16 cellular contexts compared by ENCODE assay signal in the genomic region with DNA sequence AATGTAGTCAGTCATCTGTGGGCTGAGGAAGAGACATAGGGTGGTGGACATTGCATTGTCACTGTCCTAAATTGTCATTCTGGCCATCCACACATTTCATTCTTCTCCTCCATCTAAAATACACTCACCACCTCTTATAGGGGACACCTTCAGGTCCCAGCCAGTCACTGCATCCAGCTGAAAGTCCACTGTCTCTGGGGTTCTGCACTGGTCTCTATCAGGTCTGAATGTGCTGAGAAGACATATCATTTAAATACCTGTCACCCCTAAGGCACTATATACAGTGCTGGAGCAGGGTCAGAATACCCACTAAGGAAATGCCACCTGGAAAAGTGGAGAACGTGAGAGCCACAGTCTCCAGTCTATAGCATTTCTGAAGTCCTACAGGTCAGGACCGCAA. TPM values are rescaled to one million over a fixed set of nuclear protein-coding genes. Genes with fewer than 3 reads are reported as not detected.
DNase-seq lines count a peak whose midpoint lies in the region; ATAC-seq and TF ChIP-seq lines count a peak whose summit lies in the region.
"Had no signal": no experiment of that assay in that cellular context is flagged by ENCODE, and none has a peak within 500 bp of the region (broad histone marks: within the 10 kb centered on the region; RNA-seq: fewer than 3 reads in every experiment).

No MANE protein-coding gene starts in this region.

- WGBS in endodermal cell (ENCODE audit: insufficient coverage in 1 of 2, insufficient read length in 1 of 2), 2 experiments: 91 to 92% methylated on average over 1 to 2 of the region's 2 CpGs

- no peaks in the 10 kb centered on the region for H3K9me3 Mint-ChIP-seq in activated CD8-positive, alpha-beta T cell treated with anti-CD3 and anti-CD28 coated beads, Interleukin-2, amount 10 ng/mL, durations not matched to agents 7 days and 5 days (ENCODE audit: insufficient read depth)
- no peaks in the 10 kb centered on the region for H3K9me3 Mint-ChIP-seq in activated CD8-positive, alpha-beta T cell treated with anti-CD3 and anti-CD28 coated beads for 36 hours
- peaks cover 3% of the 10 kb centered on the region for H3K9me3 Mint-ChIP-seq in endodermal cell
- H3K9me3 Mint-ChIP-seq in stimulated activated memory B cell treated with anti-CD40 and anti-IgM and Interleukin-4, amounts not matched to agents 10 μg/mL and 1 μg/mL and 100 μg/mL, for 72 hours: no peaks in the 10 kb centered on the region
- H3K9me3 Mint-ChIP-seq in activated CD4-positive, alpha-beta memory T cell treated with anti-CD3 and anti-CD28 coated beads, Interleukin-2, amount 10 ng/mL, durations not matched to agents 7 days and 5 days: no peaks in the 10 kb centered on the region

- no peak overlapping the region for H3K4me3 ChIP-seq in endodermal cell (ENCODE audit: low read length)

- H3K27ac ChIP-seq in VCaP: no peak overlapping the region
- no peak overlapping the region for H3K27ac ChIP-seq in endodermal cell (ENCODE audit: low read depth, low read length)

- intact Hi-C loops in activated CD8-positive, alpha-beta T cell treated with anti-CD3 and anti-CD28 coated beads for 36 hours (cut with micrococcal nuclease): no loop called here

- peak; percentile 17 for DNase-seq in activated CD8-positive, alpha-beta T cell treated with anti-CD3 and anti-CD28 coated beads, Interleukin-2, amount 10 ng/mL, durations not matched to agents 7 days and 5 days
- no peak for DNase-seq in activated CD8-positive, alpha-beta T cell treated with anti-CD3 and anti-CD28 coated beads for 36 hours
- DNase-seq in endodermal cell (no peak), A172 (ENCODE audit: low spot score) (no peak)
- no peak for DNase-seq in activated CD4-positive, alpha-beta memory T cell treated with anti-CD3 and anti-CD28 coated beads, Interleukin-2, amount 10 ng/mL, durations not matched to agents 7 days and 5 days
- no peak for DNase-seq in central memory CD4-positive, alpha-beta T cell
- DNase-seq: 8988T, GF-D8, MV-4-11, NCI-H1417 treated with DMSO at 0.1 percent for 48 hours, NCI-H2029, NCI-H510A, NCI-H82 had no signal

- H3K4me3 Mint-ChIP-seq in activated CD8-positive, alpha-beta T cell treated with anti-CD3 and anti-CD28 coated beads, Interleukin-2, amount 10 ng/mL, durations not matched to agents 7 days and 5 days: no peak overlapping the region
- no peak overlapping the region for H3K4me3 Mint-ChIP-seq in activated CD8-positive, alpha-beta T cell treated with anti-CD3 and anti-CD28 coated beads for 36 hours
- no peak overlapping the region for H3K4me3 Mint-ChIP-seq in endodermal cell
- no peak overlapping the region for H3K4me3 Mint-ChIP-seq in stimulated activated memory B cell treated with anti-CD40 and anti-IgM and Interleukin-4, amounts not matched to agents 10 μg/mL and 1 μg/mL and 100 μg/mL, for 72 hours
- H3K4me3 Mint-ChIP-seq in activated CD4-positive, alpha-beta memory T cell treated with anti-CD3 and anti-CD28 coated beads, Interleukin-2, amount 10 ng/mL, durations not matched to agents 7 days and 5 days: no peak overlapping the region

- no peaks in the 10 kb centered on the region for H3K4me1 Mint-ChIP-seq in activated CD8-positive, alpha-beta T cell treated with anti-CD3 and anti-CD28 coated beads, Interleukin-2, amount 10 ng/mL, durations not matched to agents 7 days and 5 days (ENCODE audit: low read depth)
- H3K4me1 Mint-ChIP-seq in activated CD8-positive, alpha-beta T cell treated with anti-CD3 and anti-CD28 coated beads for 36 hours (ENCODE audit: low read depth): no peaks in the 10 kb centered on the region
- H3K4me1 Mint-ChIP-seq in endodermal cell: no peaks in the 10 kb centered on the region
- H3K4me1 Mint-ChIP-seq in stimulated activated memory B cell treated with anti-CD40 and anti-IgM and Interleukin-4, amounts not matched to agents 10 μg/mL and 1 μg/mL and 100 μg/mL, for 72 hours: no peaks in the 10 kb centered on the region
- no peaks in the 10 kb centered on the region for H3K4me1 Mint-ChIP-seq in activated CD4-positive, alpha-beta memory T cell treated with anti-CD3 and anti-CD28 coated beads, Interleukin-2, amount 10 ng/mL, durations not matched to agents 7 days and 5 days

- peaks cover 16% of the 10 kb centered on the region for H3K27me3 Mint-ChIP-seq in activated CD8-positive, alpha-beta T cell treated with anti-CD3 and anti-CD28 coated beads, Interleukin-2, amount 10 ng/mL, durations not matched to agents 7 days and 5 days (ENCODE audit: low read depth)
- H3K27me3 Mint-ChIP-seq in activated CD8-positive, alpha-beta T cell treated with anti-CD3 and anti-CD28 coated beads for 36 hours: peaks cover 1% of the 10 kb centered on the region
- no peaks in the 10 kb centered on the region for H3K27me3 Mint-ChIP-seq in endodermal cell (ENCODE audit: insufficient read depth)
- peaks cover 36% of the 10 kb centered on the region for H3K27me3 Mint-ChIP-seq in stimulated activated memory B cell treated with anti-CD40 and anti-IgM and Interleukin-4, amounts not matched to agents 10 μg/mL and 1 μg/mL and 100 μg/mL, for 72 hours
- H3K27me3 Mint-ChIP-seq in activated CD4-positive, alpha-beta memory T cell treated with anti-CD3 and anti-CD28 coated beads, Interleukin-2, amount 10 ng/mL, durations not matched to agents 7 days and 5 days: peaks cover 10% of the 10 kb centered on the region

- H3K36me3 Mint-ChIP-seq in activated CD8-positive, alpha-beta T cell treated with anti-CD3 and anti-CD28 coated beads, Interleukin-2, amount 10 ng/mL, durations not matched to agents 7 days and 5 days (ENCODE audit: low read depth): no peaks in the 10 kb centered on the region
- H3K36me3 Mint-ChIP-seq in activated CD8-positive, alpha-beta T cell treated with anti-CD3 and anti-CD28 coated beads for 36 hours (ENCODE audit: low read depth): no peaks in the 10 kb centered on the region
- no peaks in the 10 kb centered on the region for H3K36me3 Mint-ChIP-seq in endodermal cell (ENCODE audit: low read depth)
- H3K36me3 Mint-ChIP-seq in stimulated activated memory B cell treated with anti-CD40 and anti-IgM and Interleukin-4, amounts not matched to agents 10 μg/mL and 1 μg/mL and 100 μg/mL, for 72 hours: no peaks in the 10 kb centered on the region
- H3K36me3 Mint-ChIP-seq in activated CD4-positive, alpha-beta memory T cell treated with anti-CD3 and anti-CD28 coated beads, Interleukin-2, amount 10 ng/mL, durations not matched to agents 7 days and 5 days (ENCODE audit: low read depth): no peaks in the 10 kb centered on the region

- no peak for ATAC-seq in activated CD8-positive, alpha-beta T cell treated with anti-CD3 and anti-CD28 coated beads, Interleukin-2, amount 10 ng/mL, durations not matched to agents 7 days and 5 days
- no peak for ATAC-seq in activated CD8-positive, alpha-beta T cell treated with anti-CD3 and anti-CD28 coated beads for 36 hours
- ATAC-seq in stimulated activated memory B cell treated with anti-CD40 and anti-IgM and Interleukin-4, amounts not matched to agents 10 μg/mL and 1 μg/mL and 100 μg/mL, for 72 hours: peak; percentile 45

- no peaks in the 10 kb centered on the region for H3K36me3 ChIP-seq in endodermal cell (ENCODE audit: control insufficient read depth, insufficient read depth, low read length)

- H3K9me3 ChIP-seq in endodermal cell (ENCODE audit: control insufficient read depth, low read length): no peaks in the 10 kb centered on the region

- CTCF ChIA-PET in activated CD8-positive, alpha-beta T cell treated with anti-CD3 and anti-CD28 coated beads, Interleukin-2, amount 10 ng/mL, durations not matched to agents 7 days and 5 days (lab: Charles Lee): no interaction called here
- CTCF ChIA-PET in activated CD8-positive, alpha-beta T cell treated with anti-CD3 and anti-CD28 coated beads for 36 hours (lab: Charles Lee): no interaction called here
- CTCF ChIA-PET in activated CD4-positive, alpha-beta memory T cell treated with anti-CD3 and anti-CD28 coated beads, Interleukin-2, amount 10 ng/mL, durations not matched to agents 7 days and 5 days (lab: Charles Lee): no interaction called here

- H3K27ac Mint-ChIP-seq in activated CD8-positive, alpha-beta T cell treated with anti-CD3 and anti-CD28 coated beads, Interleukin-2, amount 10 ng/mL, durations not matched to agents 7 days and 5 days: no peak overlapping the region
- no peak overlapping the region for H3K27ac Mint-ChIP-seq in activated CD8-positive, alpha-beta T cell treated with anti-CD3 and anti-CD28 coated beads for 36 hours
- no peak overlapping the region for H3K27ac Mint-ChIP-seq in endodermal cell
- H3K27ac Mint-ChIP-seq in stimulated activated memory B cell treated with anti-CD40 and anti-IgM and Interleukin-4, amounts not matched to agents 10 μg/mL and 1 μg/mL and 100 μg/mL, for 72 hours: no peak overlapping the region
- no peak overlapping the region for H3K27ac Mint-ChIP-seq in activated CD4-positive, alpha-beta memory T cell treated with anti-CD3 and anti-CD28 coated beads, Interleukin-2, amount 10 ng/mL, durations not matched to agents 7 days and 5 days

- H3K4me1 ChIP-seq in endodermal cell (ENCODE audit: control insufficient read depth, insufficient read depth, low read length): no peaks in the 10 kb centered on the region

- no peak overlapping the region for H3K9ac ChIP-seq in endodermal cell (ENCODE audit: extremely low read depth, low read length, poor library complexity, severe bottlenecking)

- no peaks in the 10 kb centered on the region for H3K27me3 ChIP-seq in endodermal cell (ENCODE audit: control insufficient read depth, insufficient read depth, low read length, poor library complexity, severe bottlenecking)

- TF ChIP-seq CTCF in activated CD8-positive, alpha-beta T cell treated with anti-CD3 and anti-CD28 coated beads for 36 hours (IDR thresholded peaks at IDR 0.05): no peak
- TF ChIP-seq CTCF in VCaP (conservative IDR thresholded peaks at IDR 0.05) (peak; percentile 13; the same call in 1 of the 2 replicates), endodermal cell (conservative IDR thresholded peaks at IDR 0.05) (peak; percentile 51)

- POLR2A ChIA-PET in activated CD8-positive, alpha-beta T cell treated with anti-CD3 and anti-CD28 coated beads, Interleukin-2, amount 10 ng/mL, durations not matched to agents 7 days and 5 days (lab: Charles Lee): interaction anchor here (0.7 kb wide), 1 partner anchor 648 kb away, joined by 3 read pairs; no protein-coding TSS in a partner anchor
- POLR2A ChIA-PET in activated CD8-positive, alpha-beta T cell treated with anti-CD3 and anti-CD28 coated beads for 36 hours (lab: Charles Lee): interaction anchor here (0.6 kb wide), 1 partner anchor 375 kb away, joined by 3 read pairs; no protein-coding TSS in a partner anchor
- POLR2A ChIA-PET in activated CD4-positive, alpha-beta memory T cell treated with anti-CD3 and anti-CD28 coated beads, Interleukin-2, amount 10 ng/mL, durations not matched to agents 7 days and 5 days (lab: Charles Lee): no interaction called here

RNA-seq across cellular contexts. Expression of a gene that starts 29.6 kb away (rescaled TPM):
- total RNA-seq in activated CD8-positive, alpha-beta T cell treated with anti-CD3 and anti-CD28 coated beads, Interleukin-2, amount 10 ng/mL, durations not matched to agents 7 days and 5 days: under 1 TPM; 0.13 to 0.21 TPM
- total RNA-seq in activated CD8-positive, alpha-beta T cell treated with anti-CD3 and anti-CD28 coated beads for 36 hours: under 1 TPM; 0.11 to 0.20 TPM
- under 1 TPM in 1 of 2 donors, not detected in 1; 0.13 TPM for total RNA-seq in endodermal cell
- not detected for polyA plus RNA-seq in endodermal cell (2013, experiment 1 of 2)
- 0.33 TPM for polyA plus RNA-seq in endodermal cell (2013, experiment 2 of 2)
- total RNA-seq in activated CD4-positive, alpha-beta memory T cell treated with anti-CD3 and anti-CD28 coated beads, Interleukin-2, amount 10 ng/mL, durations not matched to agents 7 days and 5 days: under 1 TPM; 0.13 to 0.15 TPM
- total RNA-seq in A172 (2014; rRNA removed; shearing (Covaris generic)): 0.07 and 0.53 TPM in 2 replicates
- total RNA-seq: RPMI7951 had no signal
